13 cellular contexts compared by ENCODE assay signal in genomic region chr7:64494912-64495461, GRCh38.
A peak's percentile ranks its signal among the peaks of the same experiment; 100 is the strongest.
DNase-seq lines count a peak whose midpoint lies in the region; ATAC-seq and TF ChIP-seq lines count a peak whose summit lies in the region.
"Had no signal": no experiment of that assay in that cellular context is flagged by ENCODE, and none has a peak within 500 bp of the region (broad histone marks: within the 10 kb centered on the region; RNA-seq: fewer than 3 reads in every experiment).

No MANE protein-coding gene starts in this region.

- intact Hi-C loops in testis (cut with DNase I; ENCODE audit: low total_unique reads), result no loop called here

- DNase-seq in GM23338 (ENCODE audit: low spot score), result peak; percentile 62
- peak; percentile 4 for DNase-seq in iPS-NIHi11 (ENCODE audit: low spot score)
- peak; percentile 15 for DNase-seq in testis
- DNase-seq in superior temporal gyrus (ENCODE audit: extremely low spot score), result no peak
- DNase-seq: activated T-cell treated with anti-CD3 and anti-CD28 coated beads, Interleukin-2, amount 50 U/mL, for 48 hours; Calu3; NCI-H1105; stimulated activated naive CD8-positive, alpha-beta T cell treated with anti-CD3 and anti-CD28 coated beads, Interleukin-15, amount 100 ng/mL, for 72 hours had no signal

- H3K27me3 Mint-ChIP-seq in GM23338 (ENCODE audit: insufficient read depth, low read depth, poor library complexity), result peaks cover under 1% of the 10 kb centered on the region
- H3K27me3 Mint-ChIP-seq: stimulated activated naive CD8-positive, alpha-beta T cell treated with anti-CD3 and anti-CD28 coated beads, Interleukin-15, amount 100 ng/mL, for 72 hours had no signal

- H3K4me1 ChIP-seq in GM23338 (ENCODE audit: insufficient read depth) (no peaks in the 10 kb centered on the region), testis (no peaks in the 10 kb centered on the region)

- H3K9me3 ChIP-seq in testis, result no peaks in the 10 kb centered on the region

- peak; percentile 98 for ATAC-seq in GM23338
- no peak for ATAC-seq in GM18505 (IDR thresholded peaks at IDR 0.05; ENCODE audit: unreplicated experiment)
- no peak for ATAC-seq in HG03457 (IDR thresholded peaks at IDR 0.05; ENCODE audit: unreplicated experiment)
- ATAC-seq: GM12878; stimulated activated naive CD8-positive, alpha-beta T cell treated with anti-CD3 and anti-CD28 coated beads, Interleukin-15, amount 100 ng/mL, for 72 hours had no signal

- H4K20me1 ChIP-seq in GM23338 (replicated peaks; ENCODE audit: insufficient read depth), result no peaks in the 10 kb centered on the region

- no peaks in the 10 kb centered on the region for H3K79me2 ChIP-seq in GM23338 (replicated peaks; ENCODE audit: insufficient read depth)

- peak overlapping the region; percentile 52 for H3K4me3 Mint-ChIP-seq in GM23338
- H3K4me3 Mint-ChIP-seq: stimulated activated naive CD8-positive, alpha-beta T cell treated with anti-CD3 and anti-CD28 coated beads, Interleukin-15, amount 100 ng/mL, for 72 hours had no signal

- H3K4me2 ChIP-seq in GM23338, result peak overlapping the region; percentile 67

- 4 to 5% methylated on average over 19 to 26 of the region's 26 CpGs for WGBS in testis, 2 donors

- no peak for TF ChIP-seq POLR2A in testis (IDR thresholded peaks at IDR 0.05)
- TF ChIP-seq POLR2A in GM18505 (IDR thresholded peaks at IDR 0.05; ENCODE audit: borderline replicate concordance, extremely low read depth, insufficient read depth, insufficient read length), result no peak

- H3K36me3 Mint-ChIP-seq in GM23338 (ENCODE audit: low read depth), result peaks cover 5% of the 10 kb centered on the region; the same call in 2 of the 3 replicates

- H3K9me2 ChIP-seq in GM23338 (ENCODE audit: insufficient read depth), result no peaks in the 10 kb centered on the region

- peaks cover 10% of the 10 kb centered on the region for H3K4me1 Mint-ChIP-seq in GM23338
- H3K4me1 Mint-ChIP-seq: stimulated activated naive CD8-positive, alpha-beta T cell treated with anti-CD3 and anti-CD28 coated beads, Interleukin-15, amount 100 ng/mL, for 72 hours had no signal

- H3K27me3 ChIP-seq in GM23338 (ENCODE audit: insufficient read depth), result no peaks in the 10 kb centered on the region
- no peaks in the 10 kb centered on the region for H3K27me3 ChIP-seq in testis

- no peak overlapping the region for H3K27ac Mint-ChIP-seq in GM23338
- H3K27ac Mint-ChIP-seq: stimulated activated naive CD8-positive, alpha-beta T cell treated with anti-CD3 and anti-CD28 coated beads, Interleukin-15, amount 100 ng/mL, for 72 hours had no signal

- no peaks in the 10 kb centered on the region for H3F3A ChIP-seq in GM23338 (replicated peaks; ENCODE audit: low read depth)

- H3K4me3 ChIP-seq in GM23338, result peak overlapping the region; percentile 37; the same call in 1 of the 2 replicates
- H3K4me3 ChIP-seq in testis, result peak overlapping the region; percentile 11 to 31
- H3K4me3 ChIP-seq: GM12878 had no signal

- peaks cover 65% of the 10 kb centered on the region for H3K9me3 Mint-ChIP-seq in GM23338

- peak; percentile 24 to 25; a peak in 2 of 4 replicates for TF ChIP-seq CTCF in GM23338 (conservative IDR thresholded peaks at IDR 0.05; ENCODE audit: low read depth in 2 of 2)
- no peak for TF ChIP-seq CTCF in VCaP (conservative IDR thresholded peaks at IDR 0.05)
- TF ChIP-seq CTCF in testis (IDR thresholded peaks at IDR 0.05), result no peak

- H3K36me3 ChIP-seq in GM23338 (ENCODE audit: insufficient read depth) (no peaks in the 10 kb centered on the region), testis (ENCODE audit: low read depth, missing control alignments) (no peaks in the 10 kb centered on the region)

- peak overlapping the region; percentile 57; the same call in 1 of the 2 replicates for H2AFZ ChIP-seq in GM23338

- H3K27ac ChIP-seq in GM23338 (ENCODE audit: low read depth), result 0 out of 2 replicates have a peak overlapping the region, but pooled peaks have one; percentile 32
- peak overlapping the region; percentile 14 for H3K27ac ChIP-seq in VCaP
- no peak overlapping the region for H3K27ac ChIP-seq in testis
- H3K27ac ChIP-seq: epithelial cell of prostate had no signal

TF ChIP-seq in GM23338, 12 proteins besides CTCF, POLR2A, EP300 and RAD21:
- TF ChIP-seq, protein P1, sequence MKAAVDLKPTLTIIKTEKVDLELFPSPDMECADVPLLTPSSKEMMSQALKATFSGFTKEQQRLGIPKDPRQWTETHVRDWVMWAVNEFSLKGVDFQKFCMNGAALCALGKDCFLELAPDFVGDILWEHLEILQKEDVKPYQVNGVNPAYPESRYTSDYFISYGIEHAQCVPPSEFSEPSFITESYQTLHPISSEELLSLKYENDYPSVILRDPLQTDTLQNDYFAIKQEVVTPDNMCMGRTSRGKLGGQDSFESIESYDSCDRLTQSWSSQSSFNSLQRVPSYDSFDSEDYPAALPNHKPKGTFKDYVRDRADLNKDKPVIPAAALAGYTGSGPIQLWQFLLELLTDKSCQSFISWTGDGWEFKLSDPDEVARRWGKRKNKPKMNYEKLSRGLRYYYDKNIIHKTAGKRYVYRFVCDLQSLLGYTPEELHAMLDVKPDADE (IDR thresholded peaks at IDR 0.05), result no peak

Comparison
In these comparisons a context has a peak if more than half of its experiments do, and no peak if none do; other contexts are left out.
1. H3K27ac ChIP-seq: peak in GM23338 (single experiment) and VCaP (single experiment); none in testis (0 of 2).
2. CTCF ChIP-seq: peak in GM23338 (2 of 2); none in VCaP (single experiment) and testis (0 of 3).